In genomic region chr18:12948055-12948804, GRCh38 we compare ENCODE assay signal across 8 cellular contexts. TPM values are rescaled to one million over a fixed set of nuclear protein-coding genes. Genes with fewer than 3 reads are reported as not detected.
A peak's percentile ranks its signal among the peaks of the same experiment; 100 is the strongest.
DNase-seq lines count a peak whose midpoint lies in the region; ATAC-seq and TF ChIP-seq lines count a peak whose summit lies in the region.

No MANE protein-coding gene starts in this region.

- POLR2A ChIA-PET in CD4-positive, alpha-beta T cell (lab: Charles Lee) = interaction anchor here (0.6 to 3.3 kb wide), 24 partner anchors 14 to 1040 kb away, joined by 3 to 47 read pairs (median 4); partner anchors contain the start of genes AFG3L2, CEP192, CEP76 and MPPE1
- POLR2A ChIA-PET in activated CD8-positive, alpha-beta T cell treated with anti-CD3 and anti-CD28 coated beads for 36 hours (lab: Charles Lee) = interaction anchor here (0.6 to 2.2 kb wide), 12 partner anchors 14 to 189 kb away, joined by 3 to 8 read pairs (median 4); partner anchors contain the start of genes CEP192 and PTPN2

- CTCF ChIA-PET in CD4-positive, alpha-beta T cell (lab: Charles Lee) = interaction anchor here (0.7 to 2.1 kb wide), 3 partner anchors 14 to 1231 kb away, joined by 3 to 5 read pairs (median 4); no protein-coding TSS in a partner anchor
- CTCF ChIA-PET in activated CD8-positive, alpha-beta T cell treated with anti-CD3 and anti-CD28 coated beads for 36 hours (lab: Charles Lee) = interaction anchor here (2.4 kb wide), 1 partner anchor 14 kb away, joined by 6 read pairs; no protein-coding TSS in a partner anchor

- H3K4me1 ChIP-seq in ectodermal cell (ENCODE audit: control insufficient read depth, insufficient read depth, low read length) (peaks cover 4% of the 10 kb centered on the region), lung (ENCODE audit: control insufficient read depth in 2 of 2, insufficient read depth in 2 of 2, low read length in 2 of 2) (peaks cover 0 to 8% of the 10 kb centered on the region in 2 donors)

- peak; percentile 75 for ATAC-seq in CD4-positive, alpha-beta T cell (ENCODE audit: poor library complexity)
- ATAC-seq in GM19397 (IDR thresholded peaks at IDR 0.05; ENCODE audit: unreplicated experiment) (peak; percentile 73), HG03558 (IDR thresholded peaks at IDR 0.05; ENCODE audit: extremely low read depth, unreplicated experiment) (peak; percentile 32), lung (ENCODE audit: insufficient read depth, low FRiP score) (peak; percentile 85)
- ATAC-seq in activated CD8-positive, alpha-beta T cell treated with anti-CD3 and anti-CD28 coated beads for 36 hours = peak; percentile 84

- H3K27ac ChIP-seq in CD4-positive, alpha-beta T cell (ENCODE audit: low read depth, low read length) = peak overlapping the region; percentile 96
- H3K27ac ChIP-seq in ectodermal cell (ENCODE audit: insufficient read depth, low read depth, low read length, poor library complexity, severe bottlenecking) (peak overlapping the region; percentile 99), lung (ENCODE audit: low read depth in 1 of 2, low read length in 1 of 2) (peak overlapping the region; percentile 87 to 99)

- no peaks in the 10 kb centered on the region for H3K9me3 ChIP-seq in CD4-positive, alpha-beta T cell (ENCODE audit: control insufficient read depth, low read length)
- no peaks in the 10 kb centered on the region for H3K9me3 ChIP-seq in ectodermal cell (ENCODE audit: control insufficient read depth, low read length)
- no peaks in the 10 kb centered on the region for H3K9me3 ChIP-seq in lung (ENCODE audit: control insufficient read depth in 2 of 2, insufficient read depth in 1 of 2, low read length in 1 of 2)

- H3K4me3 ChIP-seq in ectodermal cell (ENCODE audit: insufficient read depth, low read depth, low read length) (peak overlapping the region; percentile 78), lung (peak overlapping the region; percentile 85)

- peak; percentile 97 to 99 (median 98) for DNase-seq in CD4-positive, alpha-beta T cell
- DNase-seq in NCI-H82 treated with DMSO at 0.1 percent for 48 hours (lab: John Stamatoyannopoulos, UW; ENCODE audit: unreplicated experiment) (peak; percentile 67), lung (ENCODE audit: low spot score) (peak; percentile 95)
- DNase-seq in activated CD8-positive, alpha-beta T cell treated with anti-CD3 and anti-CD28 coated beads for 36 hours = peak; percentile 99
- peak; percentile 96 to 97 (median 96) for DNase-seq in stimulated activated CD4-positive, alpha-beta T cell treated with anti-CD3 and anti-CD28 coated beads, TNF-alpha, amount 100 ng/mL, for 1 hour (ENCODE audit: low read depth in 3 of 3, low spot score in 1 of 3)

- H3K36me3 Mint-ChIP-seq in CD4-positive, alpha-beta T cell (ENCODE audit: low read depth) = peaks cover 19% of the 10 kb centered on the region
- H3K36me3 Mint-ChIP-seq in activated CD8-positive, alpha-beta T cell treated with anti-CD3 and anti-CD28 coated beads for 36 hours (ENCODE audit: low read depth) = peaks cover 43% of the 10 kb centered on the region

- no peak for TF ChIP-seq CTCF in CD4-positive, alpha-beta T cell (IDR thresholded peaks at IDR 0.05)
- no peak for TF ChIP-seq CTCF in activated CD8-positive, alpha-beta T cell treated with anti-CD3 and anti-CD28 coated beads for 36 hours (IDR thresholded peaks at IDR 0.05)
- TF ChIP-seq CTCF in lung (IDR thresholded peaks at IDR 0.05; ENCODE audit: control extremely low read depth, extremely low read depth) = no peak

- peaks cover 43% of the 10 kb centered on the region for H3K4me1 Mint-ChIP-seq in CD4-positive, alpha-beta T cell (ENCODE audit: low read depth)
- H3K4me1 Mint-ChIP-seq in activated CD8-positive, alpha-beta T cell treated with anti-CD3 and anti-CD28 coated beads for 36 hours (ENCODE audit: low read depth) = peaks cover 40% of the 10 kb centered on the region

- H3K27me3 ChIP-seq in CD4-positive, alpha-beta T cell (ENCODE audit: control insufficient read depth, insufficient read depth, low read length) = no peaks in the 10 kb centered on the region
- H3K27me3 ChIP-seq in ectodermal cell (ENCODE audit: control insufficient read depth, insufficient read depth, low read length, poor library complexity, severe bottlenecking) = no peaks in the 10 kb centered on the region
- no peaks in the 10 kb centered on the region for H3K27me3 ChIP-seq in lung (ENCODE audit: control insufficient read depth, insufficient read depth)

- intact Hi-C loops in CD4-positive, alpha-beta T cell (cut with DNase I, micrococcal nuclease) = loop anchor here (1.0 to 5.0 kb wide), 3 partner anchors 43 to 779 kb away; partner anchors contain the start of genes CEP192 (in 2 of the 2), FAM210A (in 1 of the 2) and RNMT (in 1 of the 2)
- intact Hi-C loops in activated CD8-positive, alpha-beta T cell treated with anti-CD3 and anti-CD28 coated beads for 36 hours (cut with micrococcal nuclease) = loop anchor here (10.0 kb wide), 1 partner anchor 573 kb away; the partner anchor contains the start of gene AFG3L2

- WGBS in ectodermal cell, 2 experiments = 3% methylated on average over 81 of the region's 81 CpGs
- WGBS in lung, 2 donors = 1% methylated on average over 53 to 81 of the region's 81 CpGs

- H3K36me3 ChIP-seq in ectodermal cell (ENCODE audit: control insufficient read depth, insufficient read depth, low read length) (no peaks in the 10 kb centered on the region), lung (ENCODE audit: control insufficient read depth in 2 of 2, insufficient read depth in 2 of 2, low read length in 2 of 2) (peaks cover 7 to 8% of the 10 kb centered on the region in 2 donors)

- H3K27me3 Mint-ChIP-seq in CD4-positive, alpha-beta T cell = no peaks in the 10 kb centered on the region
- no peaks in the 10 kb centered on the region for H3K27me3 Mint-ChIP-seq in activated CD8-positive, alpha-beta T cell treated with anti-CD3 and anti-CD28 coated beads for 36 hours

- H3K4me3 Mint-ChIP-seq in CD4-positive, alpha-beta T cell = peak overlapping the region; percentile 92
- H3K4me3 Mint-ChIP-seq in activated CD8-positive, alpha-beta T cell treated with anti-CD3 and anti-CD28 coated beads for 36 hours = peak overlapping the region; percentile 95

- peak overlapping the region; percentile 96 for H3K27ac Mint-ChIP-seq in CD4-positive, alpha-beta T cell
- peak overlapping the region; percentile 99 for H3K27ac Mint-ChIP-seq in activated CD8-positive, alpha-beta T cell treated with anti-CD3 and anti-CD28 coated beads for 36 hours

- H3K9me3 Mint-ChIP-seq in CD4-positive, alpha-beta T cell = no peaks in the 10 kb centered on the region
- peaks cover 3% of the 10 kb centered on the region for H3K9me3 Mint-ChIP-seq in activated CD8-positive, alpha-beta T cell treated with anti-CD3 and anti-CD28 coated beads for 36 hours

RNA-seq across cellular contexts. Expression of gene SEH1L, which starts 0.4 kb away (rescaled TPM):
- 10 to 100 TPM; 23.9 to 26.7 TPM for total RNA-seq in CD4-positive, alpha-beta T cell
- total RNA-seq in activated CD8-positive, alpha-beta T cell treated with anti-CD3 and anti-CD28 coated beads for 36 hours = 100 to 1,000 TPM; 105 to 110 TPM
- 44.0 TPM for polyA plus RNA-seq in ectodermal cell (2013, experiment 1 of 4)
- polyA plus RNA-seq in ectodermal cell (2013, experiment 2 of 4) = 48.7 TPM
- polyA plus RNA-seq in ectodermal cell (2013, experiment 3 of 4) = 30.3 TPM
- polyA plus RNA-seq in ectodermal cell (2013, experiment 4 of 4) = 31.0 TPM
- total RNA-seq in lung = 10 to 100 TPM; 27.9 to 43.8 TPM
- 10 to 100 TPM; 24.2 to 24.9 TPM for polyA plus RNA-seq in lung

RNA-seq across cellular contexts. Expression of gene CEP192, which starts 42.9 kb away (rescaled TPM):
- total RNA-seq in CD4-positive, alpha-beta T cell = 10 to 100 TPM; 23.4 to 25.0 TPM
- 10 to 100 TPM; 39.5 to 42.9 TPM for total RNA-seq in activated CD8-positive, alpha-beta T cell treated with anti-CD3 and anti-CD28 coated beads for 36 hours
- polyA plus RNA-seq in ectodermal cell (2013, experiment 1 of 4) = 35.3 TPM
- 40.2 TPM for polyA plus RNA-seq in ectodermal cell (2013, experiment 2 of 4)
- 32.0 TPM for polyA plus RNA-seq in ectodermal cell (2013, experiment 3 of 4)
- 33.1 TPM for polyA plus RNA-seq in ectodermal cell (2013, experiment 4 of 4)
- 10 to 100 TPM; 19.0 to 43.0 TPM for total RNA-seq in lung
- 10 to 100 TPM in 1 of 2 donors, 1 to 10 TPM in 1; 8.0 to 14.2 TPM for polyA plus RNA-seq in lung

Comparison
In these comparisons a context has a peak if more than half of its experiments do, and no peak if none do; other contexts are left out.
1. Peak in every context shown above with its lines: DNase-seq, ATAC-seq, H3K4me3 ChIP-seq and H3K27ac ChIP-seq.
2. ATAC-seq: peak in every context shown above with its lines; median percentile 85 in lung; 84 in activated CD8-positive, alpha-beta T cell treated with anti-CD3 and anti-CD28 coated beads for 36 hours; 75 in CD4-positive, alpha-beta T cell; 73 in GM19397; 32 in HG03558.